ENCODE assay signal across 12 cellular contexts in genomic region chr7:92767427-92767826, GRCh38.
DNase-seq lines count a peak whose midpoint lies in the region; ATAC-seq and TF ChIP-seq lines count a peak whose summit lies in the region.
"Had no signal": no experiment of that assay in that cellular context is flagged by ENCODE, and none has a peak within 500 bp of the region (broad histone marks: within the 10 kb centered on the region; RNA-seq: fewer than 3 reads in every experiment).

No MANE protein-coding gene starts in this region.

- intact Hi-C loops in MCF 10A (cut with micrococcal nuclease), result loop anchor here (5.0 kb wide), 1 partner anchor 65 kb away; no protein-coding TSS in a partner anchor
- intact Hi-C loops in breast epithelium (cut with DNase I; ENCODE audit: low total_unique reads), result no loop called here
- intact Hi-C loops in tibial artery (cut with DNase I; ENCODE audit: low total_unique reads), result loop anchor here (5.0 to 10.0 kb wide), 2 partner anchors 50 to 53 kb away; no protein-coding TSS in a partner anchor
- intact Hi-C loops in psoas muscle (cut with DNase I), result no loop called here

- no TSS peak for BruUV-seq in MCF 10A (replicated peaks; lab: Mats Ljungman, UMichigan)

- no peak overlapping the region for H3K4me3 Mint-ChIP-seq in MCF 10A (ENCODE audit: unreplicated experiment)

- no peaks in the 10 kb centered on the region for H3K9me3 Mint-ChIP-seq in MCF 10A (ENCODE audit: unreplicated experiment)

- no peaks in the 10 kb centered on the region for H3K27me3 Mint-ChIP-seq in MCF 10A (ENCODE audit: insufficient read depth, unreplicated experiment)

- no peak for TF ChIP-seq POLR2A in breast epithelium (IDR thresholded peaks at IDR 0.05)

- no peaks in the 10 kb centered on the region for H3K27me3 ChIP-seq in breast epithelium
- no peaks in the 10 kb centered on the region for H3K27me3 ChIP-seq in tibial artery
- no peaks in the 10 kb centered on the region for H3K27me3 ChIP-seq in psoas muscle (ENCODE audit: insufficient read depth in 3 of 3, low read length in 2 of 3)
- H3K27me3 ChIP-seq: adrenal gland had no signal

- peak overlapping the region; percentile 98 for H3K27ac Mint-ChIP-seq in MCF 10A (ENCODE audit: low read depth, unreplicated experiment)

- H3K27ac ChIP-seq in breast epithelium, result no peak overlapping the region
- H3K27ac ChIP-seq in tibial artery, result peak overlapping the region; percentile 37 to 61
- no peak overlapping the region for H3K27ac ChIP-seq in psoas muscle
- H3K27ac ChIP-seq: VCaP had no signal

- TF ChIP-seq CTCF in MCF 10A (IDR thresholded peaks at IDR 0.05; ENCODE audit: unreplicated experiment), result no peak
- no peak for TF ChIP-seq CTCF in breast epithelium (IDR thresholded peaks at IDR 0.05)
- TF ChIP-seq CTCF in tibial artery (IDR thresholded peaks at IDR 0.05), result no peak
- TF ChIP-seq CTCF in psoas muscle (IDR thresholded peaks at IDR 0.05), result no peak

- ATAC-seq in HG03521 (IDR thresholded peaks at IDR 0.05; ENCODE audit: unreplicated experiment) (no peak), HG02885 (IDR thresholded peaks at IDR 0.05; ENCODE audit: poor library complexity, unreplicated experiment) (no peak), psoas muscle (no peak)

- peaks cover 1% of the 10 kb centered on the region for H3K36me3 Mint-ChIP-seq in MCF 10A (ENCODE audit: insufficient read depth, unreplicated experiment)

- CTCF ChIA-PET in MCF 10A (lab: Yijun Ruan, JAX), result interaction anchor here (0.5 to 1.3 kb wide), 11 partner anchors 12 to 1140 kb away, joined by 3 to 8 read pairs (median 3); no protein-coding TSS in a partner anchor

- peaks cover 42% of the 10 kb centered on the region for H3K4me1 Mint-ChIP-seq in MCF 10A (ENCODE audit: insufficient read depth, unreplicated experiment)

- no peaks in the 10 kb centered on the region for H3K36me3 ChIP-seq in breast epithelium
- no peaks in the 10 kb centered on the region for H3K36me3 ChIP-seq in tibial artery
- H3K36me3 ChIP-seq in psoas muscle (ENCODE audit: insufficient read depth in 1 of 2, low read depth in 1 of 2), result no peaks in the 10 kb centered on the region
- H3K36me3 ChIP-seq: adrenal gland had no signal

- H3K9me3 ChIP-seq in breast epithelium (no peaks in the 10 kb centered on the region), tibial artery (no peaks in the 10 kb centered on the region), psoas muscle (no peaks in the 10 kb centered on the region)
- H3K9me3 ChIP-seq: adrenal gland had no signal

- H3K4me3 ChIP-seq in breast epithelium, result no peak overlapping the region
- H3K4me3 ChIP-seq in tibial artery, result no peak overlapping the region
- no peak overlapping the region for H3K4me3 ChIP-seq in psoas muscle
- H3K4me3 ChIP-seq: adrenal gland had no signal

- POLR2A ChIA-PET in MCF 10A (lab: Yijun Ruan, JAX), result interaction anchor here (0.7 to 3.8 kb wide), 13 partner anchors 11 to 73 kb away, joined by 3 to 27 read pairs (median 10); partner anchors contain the start of gene CDK6

- DNase-seq in MCF 10A (ENCODE audit: unreplicated experiment), result no peak
- DNase-seq in breast epithelium (ENCODE audit: low spot score in 2 of 2), result no peak
- DNase-seq in RKO (ENCODE audit: low spot score), result peak; percentile 30
- DNase-seq in fibroblast of peridontal ligament (ENCODE audit: extremely low read depth), result peak; percentile 55
- DNase-seq in tibial artery, result no peak
- DNase-seq in psoas muscle, result no peak
- DNase-seq: stimulated activated CD4-positive, alpha-beta T cell treated with anti-CD3 and anti-CD28 coated beads, Interleukin-2, amount 100 ng/mL, for 24 hours; trophoblast cell had no signal

- H3K4me1 ChIP-seq in breast epithelium (no peaks in the 10 kb centered on the region), tibial artery (peaks cover 0 to 71% (median 12%) of the 10 kb centered on the region in 4 donors), psoas muscle (no peaks in the 10 kb centered on the region)

Comparison
In these comparisons a context has a peak if more than half of its experiments do, and no peak if none do; other contexts are left out.
1. intact Hi-C loops: an anchor here in MCF 10A (5.0 kb wide) and tibial artery (5.0 to 10.0 kb wide); none called in breast epithelium and psoas muscle.
2. DNase-seq: peak in RKO (single experiment) and fibroblast of peridontal ligament (single experiment); none in MCF 10A (single experiment), breast epithelium (0 of 2), tibial artery (0 of 2) and psoas muscle (0 of 2).
3. H3K27ac ChIP-seq: peak in tibial artery (2 of 2); none in breast epithelium (0 of 2) and psoas muscle (single experiment).